ENCODE assay signal across 19 cellular contexts in genomic region chr6:3721810-3722209, GRCh38. TPM values are rescaled to one million over a fixed set of nuclear protein-coding genes. Genes with fewer than 3 reads are reported as not detected.
DNase-seq lines count a peak whose midpoint lies in the region; ATAC-seq, FAIRE-seq and TF ChIP-seq lines count a peak whose summit lies in the region.
"Had no signal": no experiment of that assay in that cellular context is flagged by ENCODE, and none has a peak within 500 bp of the region (broad histone marks: within the 10 kb centered on the region; RNA-seq: fewer than 3 reads in every experiment).

No MANE protein-coding gene starts in this region.

- no peak overlapping the region for H3K56ac ChIP-seq in H1 (replicated peaks; ENCODE audit: insufficient read length, low read depth, low read length)

- H3F3A ChIP-seq in GM23248 (ENCODE audit: insufficient read depth) = peaks cover 52% of the 10 kb centered on the region

- POLR2A ChIA-PET in H1 (lab: Charles Lee; ENCODE audit: partially characterized antibody) = interaction anchor here (1.5 kb wide), 1 partner anchor 28 kb away, joined by 3 read pairs; no protein-coding TSS in a partner anchor

- no peak overlapping the region for H4K8ac ChIP-seq in H1 (ENCODE audit: extremely low read depth, insufficient read depth, low read length)

- H3K4me1 ChIP-seq in GM23248 (ENCODE audit: insufficient read depth) (peaks cover 38% of the 10 kb centered on the region), H1 (replicated peaks in 1 of 4; ENCODE audit: control insufficient read depth in 3 of 4, insufficient read depth in 4 of 4, low read length in 3 of 4) (peaks cover 0 to 12% (median 4%) of the 10 kb centered on the region in 4 experiments; a peak in 6 of 7 replicates), osteoblast (ENCODE audit: insufficient read depth, low read length) (peaks cover 22% of the 10 kb centered on the region), esophagus muscularis mucosa (peaks cover 41 to 55% (median 47%) of the 10 kb centered on the region in 4 donors)

- H2BK20ac ChIP-seq in H1 (ENCODE audit: low read length) = no peak overlapping the region; the same call in 1 of the 2 replicates

- no peak overlapping the region for H2BK120ac ChIP-seq in H1 (replicated peaks; ENCODE audit: low read depth, low read length)

- no peak overlapping the region for H2AFZ ChIP-seq in GM23248
- no peak overlapping the region for H2AFZ ChIP-seq in H1 (ENCODE audit: low read length)
- H2AFZ ChIP-seq in osteoblast (ENCODE audit: low read length) = no peak overlapping the region
- H2AFZ ChIP-seq: GM23338 had no signal

- H3K23me2 ChIP-seq in H1 (ENCODE audit: low read depth, low read length) = no peaks in the 10 kb centered on the region

- peaks cover 46% of the 10 kb centered on the region for H3K36me3 ChIP-seq in GM23248 (ENCODE audit: low read depth)
- H3K36me3 ChIP-seq in WERI-Rb-1 = no peaks in the 10 kb centered on the region; the same call in 1 of the 2 replicates
- no peaks in the 10 kb centered on the region for H3K36me3 ChIP-seq in H1 (ENCODE audit: control insufficient read depth in 2 of 4, insufficient read depth in 4 of 4, low read length in 3 of 4)
- H3K36me3 ChIP-seq in osteoblast (ENCODE audit: insufficient read depth, low read length) = peaks cover 54% of the 10 kb centered on the region
- peaks cover 29 to 65% (median 59%) of the 10 kb centered on the region in 4 donors for H3K36me3 ChIP-seq in esophagus muscularis mucosa

- H2AK5ac ChIP-seq in H1 (ENCODE audit: low read depth, low read length) = no peak overlapping the region

- peak overlapping the region; percentile 64 for H3K27ac ChIP-seq in GM23248
- H3K27ac ChIP-seq in WERI-Rb-1 = peak overlapping the region; percentile 9; the same call in 1 of the 2 replicates
- H3K27ac ChIP-seq in H1 (ENCODE audit: low read depth, low read length) = no peak overlapping the region
- no peak overlapping the region for H3K27ac ChIP-seq in osteoblast (ENCODE audit: low read depth, low read length)
- H3K27ac ChIP-seq in esophagus muscularis mucosa (replicated peaks in 1 of 4) = no peak overlapping the region
- H3K27ac ChIP-seq: KMS-11 had no signal

- H4K5ac ChIP-seq in H1 (ENCODE audit: insufficient read length, low read depth, low read length) = no peak overlapping the region

- H3K9me3 ChIP-seq in GM23248 (ENCODE audit: low read depth) (no peaks in the 10 kb centered on the region), WERI-Rb-1 (ENCODE audit: severe bottlenecking) (no peaks in the 10 kb centered on the region), H1 (ENCODE audit: insufficient read depth in 2 of 2, low read depth in 1 of 2, low read length in 1 of 2) (no peaks in the 10 kb centered on the region), osteoblast (ENCODE audit: low read depth, low read length) (no peaks in the 10 kb centered on the region), esophagus muscularis mucosa (no peaks in the 10 kb centered on the region)
- H3K9me3 ChIP-seq: MG63 had no signal

- H4K91ac ChIP-seq in H1 (replicated peaks; ENCODE audit: insufficient read length, low read length) = no peak overlapping the region

- H3K79me1 ChIP-seq in H1 (ENCODE audit: low read depth, low read length) = no peaks in the 10 kb centered on the region

- no peak for TF ChIP-seq CTCF in WERI-Rb-1 (IDR thresholded peaks at IDR 0.05; ENCODE audit: low read depth, low read length)
- TF ChIP-seq CTCF in H1 (IDR thresholded peaks at IDR 0.05; ENCODE audit: control extremely low read depth in 1 of 3, insufficient read depth in 1 of 3, low read depth in 1 of 3, low read length in 3 of 3) = no peak
- TF ChIP-seq CTCF in osteoblast (IDR thresholded peaks at IDR 0.05; ENCODE audit: extremely low read depth, low read depth, low read length) = no peak
- TF ChIP-seq CTCF in esophagus muscularis mucosa (IDR thresholded peaks at IDR 0.05) = no peak

- TF ChIP-seq EP300 in H1 (IDR thresholded peaks at IDR 0.05; ENCODE audit: borderline replicate concordance in 1 of 2, low read depth in 2 of 2, low read length in 2 of 2) (no peak), esophagus muscularis mucosa (IDR thresholded peaks at IDR 0.05) (no peak)

- peak overlapping the region; percentile 60; the same call in 1 of the 2 replicates for H2BK12ac ChIP-seq in H1 (ENCODE audit: low read depth, low read length)

- no peak for ATAC-seq in left lobe of liver

- TF ChIP-seq POLR2A in H1 (IDR thresholded peaks at IDR 0.05; ENCODE audit: control extremely low read depth in 1 of 2, low read depth in 2 of 2, low read length in 2 of 2) (no peak), esophagus muscularis mucosa (IDR thresholded peaks at IDR 0.05; ENCODE audit: low read depth) (no peak)

- H3K4me3 ChIP-seq in GM23248 (no peak overlapping the region), WERI-Rb-1 (ENCODE audit: low read depth, low read length) (no peak overlapping the region), H1 (ENCODE audit: extremely low read depth in 1 of 4, insufficient read depth in 2 of 4, low read depth in 3 of 4, low read length in 4 of 4) (no peak overlapping the region), osteoblast (ENCODE audit: insufficient read depth, low read length) (no peak overlapping the region), esophagus muscularis mucosa (no peak overlapping the region)
- H3K4me3 ChIP-seq: GM23338, MG63 had no signal

- no peak for TF ChIP-seq RAD21 in H1 (IDR thresholded peaks at IDR 0.05 in 1 of 2, conservative IDR thresholded peaks at IDR 0.05 in 1 of 2; ENCODE audit: low read depth in 2 of 2, low read length in 2 of 2)

- H3K9ac ChIP-seq in GM23248 (no peak overlapping the region), H1 (replicated peaks in 1 of 4; ENCODE audit: extremely low read depth in 1 of 4, low read depth in 3 of 4, low read length in 3 of 4) (no peak overlapping the region)
- H3K9ac ChIP-seq: KMS-11 had no signal

- no peak for DNase-seq in GM23248
- no peak for DNase-seq in WERI-Rb-1
- DNase-seq in H1 (ENCODE audit: low read depth in 1 of 2, low spot score in 2 of 2) = no peak
- DNase-seq in osteoblast (ENCODE audit: insufficient read length, low spot score, missing footprints) = peak; percentile 19
- no peak for DNase-seq in esophagus muscularis mucosa (ENCODE audit: extremely low spot score)
- no peak for DNase-seq in left lobe of liver (ENCODE audit: low spot score)
- no peak for DNase-seq in AML-193 (lab: John Stamatoyannopoulos, UW)
- no peak for DNase-seq in activated naive CD4-positive, alpha-beta T cell treated with Interleukin-2 at 50 U/mL for 16 hours
- DNase-seq: Calu3; CD4-positive, alpha-beta T cell; DMS79 treated with DMSO at 0.1 percent for 48 hours; GDM1; MG63; NCI-H1092 treated with DMSO at 0.1 percent for 48 hours; NCI-H1694; NCI-H69; NK-92 treated with Interleukin-12 subunit alpha and Interleukin-12 subunit beta, amount 100 ng/mL, for 24 hours had no signal

- no peak overlapping the region for H3K4me2 ChIP-seq in GM23248 (ENCODE audit: unreplicated experiment)
- peak overlapping the region; percentile 7 to 31; a peak in 2 of 4 replicates for H3K4me2 ChIP-seq in H1 (ENCODE audit: insufficient read depth in 1 of 2, low read depth in 2 of 2, low read length in 2 of 2)
- no peak overlapping the region for H3K4me2 ChIP-seq in osteoblast (ENCODE audit: insufficient read depth, low read length)
- H3K4me2 ChIP-seq: GM23338, KMS-11 had no signal

- no peak overlapping the region for H3K23ac ChIP-seq in H1 (ENCODE audit: insufficient read length)

- FAIRE-seq in H1 (lab: Jason Lieb, UNC) = no peak

- no peaks in the 10 kb centered on the region for H3K9me2 ChIP-seq in GM23248 (ENCODE audit: insufficient read depth)

- H3K14ac ChIP-seq in H1 (ENCODE audit: insufficient read length) = no peak overlapping the region

- in situ Hi-C loops in GM23248 (cut with MboI) = loop anchor here (25.0 kb wide), 1 partner anchor 260 kb away; the partner anchor contains the start of gene SLC22A23

- CTCF ChIA-PET in H1 (lab: Charles Lee; ENCODE audit: partially characterized antibody) = interaction anchor here (0.7 to 4.0 kb wide), 4 partner anchors 8 to 32 kb away, joined by 3 to 17 read pairs (median 4); no protein-coding TSS in a partner anchor

- no peak overlapping the region for H2BK5ac ChIP-seq in H1 (ENCODE audit: low read depth, low read length)

- no peak overlapping the region for H2BK15ac ChIP-seq in H1 (ENCODE audit: low read length)

- H4K20me1 ChIP-seq in GM23248 (ENCODE audit: insufficient read depth) = no peaks in the 10 kb centered on the region
- no peaks in the 10 kb centered on the region for H4K20me1 ChIP-seq in H1 (replicated peaks in 1 of 2; ENCODE audit: control insufficient read depth in 1 of 2, insufficient read depth in 2 of 2, low read length in 2 of 2)
- H4K20me1 ChIP-seq in osteoblast (ENCODE audit: insufficient read depth, low read length) = peaks cover 39% of the 10 kb centered on the region

- H3K4ac ChIP-seq in H1 (replicated peaks; ENCODE audit: insufficient read length, low read depth, low read length) = no peak overlapping the region

- WGBS in GM23248 (ENCODE audit: low coverage in 1 of 2, low lambda C conversion rate in 2 of 2, missing lambda C conversion rate in 2 of 2), 2 experiments = 88 to 91% methylated on average over 6 of the region's 6 CpGs
- WGBS in H1 (ENCODE audit: extremely low coverage in 1 of 2, insufficient coverage in 1 of 2, insufficient read length in 1 of 2, insufficient replicate concordance in 2 of 2, low coverage in 1 of 2, low lambda C conversion rate in 2 of 2, missing lambda C conversion rate in 1 of 2), 2 experiments = 78% methylated on average over 6 of the region's 6 CpGs; no CpG with 5 or more reads in 1 of the 2 experiments
- 82% methylated on average over 6 of the region's 6 CpGs for WGBS in esophagus muscularis mucosa

- H3K27me3 ChIP-seq in GM23248 (replicated peaks; ENCODE audit: insufficient read depth) = no peaks in the 10 kb centered on the region
- no peaks in the 10 kb centered on the region for H3K27me3 ChIP-seq in WERI-Rb-1 (ENCODE audit: insufficient read depth, low read depth, severe bottlenecking)
- no peaks in the 10 kb centered on the region for H3K27me3 ChIP-seq in H1 (replicated peaks in 1 of 4; ENCODE audit: control insufficient read depth in 3 of 4, extremely low read depth in 1 of 4, insufficient read depth in 3 of 4, low read length in 3 of 4)
- no peaks in the 10 kb centered on the region for H3K27me3 ChIP-seq in osteoblast (ENCODE audit: insufficient read depth, low read length)
- no peaks in the 10 kb centered on the region for H3K27me3 ChIP-seq in esophagus muscularis mucosa
- H3K27me3 ChIP-seq: MG63 had no signal

- no peak overlapping the region for H3K18ac ChIP-seq in H1 (ENCODE audit: extremely low read depth, low read length)

- peaks cover 57% of the 10 kb centered on the region for H3K79me2 ChIP-seq in GM23248 (ENCODE audit: insufficient read depth)
- no peaks in the 10 kb centered on the region for H3K79me2 ChIP-seq in H1 (ENCODE audit: control insufficient read depth in 1 of 2, insufficient read depth in 2 of 2, low read length in 2 of 2)
- peaks cover 56% of the 10 kb centered on the region for H3K79me2 ChIP-seq in osteoblast (ENCODE audit: insufficient read depth, low read length)

- intact Hi-C loops in esophagus muscularis mucosa (cut with DNase I) = no loop called here

RNA-seq across cellular contexts. Expression of gene PXDC1, which starts 29.7 kb away (rescaled TPM):
- 167 and 192 TPM in 2 replicates for total RNA-seq in GM23248 (2014; rRNA removed; shearing (Covaris generic))
- polyA plus RNA-seq in GM23248 (2016; fragmentation: Nextera tagmentation; extraction: Ambion mirVana) = 122 and 135 TPM in 2 replicates
- 1.7 TPM in 2 replicates for total RNA-seq in H1 (2021; fragmentation: NEBNext Ultra II Directional; extraction: Animal tissue kit (Norgen Biotek cat#: 25700))
- polyA plus RNA-seq in H1 (2011; rRNA removed) = 2.0 and 2.1 TPM in 2 replicates
- polyA plus RNA-seq in H1 (2011; cell fraction: cytosol; rRNA removed) = 1.1 TPM
- 1.6 TPM for polyA plus RNA-seq in H1 (2011; cell fraction: nucleus; rRNA removed)
- polyA plus RNA-seq in H1 (2012, experiment 1 of 2) = 2.2 to 3.2 TPM (median 2.6 TPM) in 4 replicates
- polyA plus RNA-seq in H1 (2012, experiment 2 of 2) = 3.2 TPM
- 1.5 TPM for polyA plus RNA-seq in H1 (2013, experiment 1 of 2)
- polyA plus RNA-seq in H1 (2013, experiment 2 of 2) = 1.6 TPM
- polyA minus RNA-seq in H1 (2011; rRNA and poly(A)+ RNA removed) = 0.95 and 1.1 TPM in 2 replicates
- 1.8 TPM for polyA minus RNA-seq in H1 (2011; cell fraction: cytosol; rRNA and poly(A)+ RNA removed)
- polyA minus RNA-seq in H1 (2011; cell fraction: nucleus; rRNA and poly(A)+ RNA removed) = 1.9 TPM
- total RNA-seq in osteoblast = 144 and 161 TPM in 2 replicates
- total RNA-seq in esophagus muscularis mucosa = 100 to 1,000 TPM; 111 to 232 (median 165) TPM
- total RNA-seq in left lobe of liver = 55.8 TPM

Comparison
In these comparisons a context has a peak if more than half of its experiments do, and no peak if none do; other contexts are left out.
1. H3K27ac ChIP-seq: peak in GM23248 (single experiment) and WERI-Rb-1 (single experiment); none in H1 (single experiment), osteoblast (single experiment) and esophagus muscularis mucosa (0 of 4).
2. H3K4me2 ChIP-seq: peak in H1 (2 of 2); none in GM23248 (single experiment) and osteoblast (single experiment).
3. RNA of gene PXDC1, which starts 29.7 kb away (total RNA-seq): 167 to 192 TPM in GM23248, 111 to 232 TPM in esophagus muscularis mucosa, 144 to 161 TPM in osteoblast and 55.8 TPM in left lobe of liver (single experiment); 1.7 TPM in H1; every median in the first group is over 10 times any median in the second.